ENCODE assay signal across 35 cellular contexts in genomic region chr1:20709868-20710267, GRCh38. TPM values are rescaled to one million over a fixed set of nuclear protein-coding genes. Genes with fewer than 3 reads are reported as not detected.
"Had no signal": no experiment of that assay in that cellular context is flagged by ENCODE, and none has a peak within 500 bp of the region (broad histone marks: within the 10 kb centered on the region; RNA-seq: fewer than 3 reads in every experiment).

No MANE protein-coding gene starts in this region.

- H3K27me3 Mint-ChIP-seq: activated CD4-positive, alpha-beta T cell treated with anti-CD3 and anti-CD28 coated beads, Interleukin-2, amount 10 ng/mL, durations not matched to agents 7 days and 5 days had no signal

- DNase-seq: activated CD4-positive, alpha-beta memory T cell treated with anti-CD3 and anti-CD28 coated beads for 36 hours; activated CD4-positive, alpha-beta T cell treated with anti-CD3 and anti-CD28 coated beads for 36 hours; activated CD4-positive, alpha-beta T cell treated with anti-CD3 and anti-CD28 coated beads, Interleukin-2, amount 10 ng/mL, durations not matched to agents 7 days and 5 days; activated CD8-positive, alpha-beta memory T cell treated with anti-CD3 and anti-CD28 coated beads, Interleukin-2, amount 50 U/mL, for 4 hours; activated gamma-delta T cell treated with Interleukin-2 at 50 U/mL for 16 hours; activated naive CD4-positive, alpha-beta T cell treated with anti-CD3 and anti-CD28 coated beads for 36 hours; activated T-cell treated with anti-CD3 and anti-CD28 coated beads for 4 hours; activated T-cell treated with anti-CD3 and anti-CD28 coated beads, Interleukin-2, amount 50 U/mL, for 4 hours; adrenal gland; body of pancreas; caudate nucleus; IMR-90; Karpas-422; KBM-7; NCI-H1105 treated with DMSO at 0.1 percent for 48 hours; NCI-H1436; NCI-H1694; NCI-H1930; NCI-H2081 treated with DMSO at 0.1 percent for 48 hours; NCI-H226; NCI-H446 treated with DMSO at 0.1 percent for 48 hours; NCI-H524 treated with DMSO at 0.1 percent for 48 hours; Peyer's patch; RPMI8226; SIG-M5; SW 1271; T-helper 1 cell; T-helper 2 cell; T-helper 9 cell had no signal

- H3K36me3 Mint-ChIP-seq: activated CD4-positive, alpha-beta memory T cell treated with anti-CD3 and anti-CD28 coated beads for 36 hours; activated naive CD4-positive, alpha-beta T cell treated with anti-CD3 and anti-CD28 coated beads, Interleukin-2, amount 50 U/mL, for 72 hours had no signal

- ATAC-seq: activated CD4-positive, alpha-beta T cell treated with anti-CD3 and anti-CD28 coated beads for 36 hours; activated CD4-positive, CD25-positive, alpha-beta regulatory T cell treated with anti-CD3 and anti-CD28 coated beads, Interleukin-2, amount 50 U/mL, for 24 hours; activated naive CD4-positive, alpha-beta T cell treated with anti-CD3 and anti-CD28 coated beads, Interleukin-2, amount 50 U/mL, for 72 hours; activated T-cell treated with anti-CD3 and anti-CD28 coated beads, Interleukin-2, amount 50 U/mL, for 4 hours; body of pancreas; WTC11 had no signal

- H3K9me3 Mint-ChIP-seq: activated CD4-positive, alpha-beta memory T cell treated with anti-CD3 and anti-CD28 coated beads for 36 hours; activated CD4-positive, alpha-beta T cell treated with anti-CD3 and anti-CD28 coated beads, Interleukin-2, amount 10 ng/mL, durations not matched to agents 7 days and 5 days; activated naive CD4-positive, alpha-beta T cell treated with anti-CD3 and anti-CD28 coated beads for 36 hours; activated naive CD4-positive, alpha-beta T cell treated with anti-CD3 and anti-CD28 coated beads, Interleukin-2, amount 50 U/mL, for 72 hours; activated T-cell treated with anti-CD3 and anti-CD28 coated beads, Interleukin-2, amount 50 U/mL, for 4 hours; activated T-helper 1 cell treated with anti-CD3 and anti-CD28 coated beads, Interleukin-12 subunit alpha, Interleukin-12 subunit beta, Interleukin-2, Interleukin-4 antibody, amounts not matched to agents 30 ng/mL and 10 ng/mL and 1 ng/mL, durations not matched to agents 14 hours and 24 hours and 36 hours; WTC11 had no signal

- FAIRE-seq: astrocyte, bronchial epithelial cell had no signal

- H3K27me3 ChIP-seq: adrenal gland, body of pancreas, Peyer's patch had no signal

- H3K4me3 ChIP-seq: adrenal gland, body of pancreas, Peyer's patch had no signal

- H3K36me3 ChIP-seq: adrenal gland, Peyer's patch had no signal

- H3K4me3 Mint-ChIP-seq: activated CD4-positive, alpha-beta memory T cell treated with anti-CD3 and anti-CD28 coated beads for 36 hours; activated CD4-positive, alpha-beta T cell treated with anti-CD3 and anti-CD28 coated beads for 36 hours; activated CD4-positive, alpha-beta T cell treated with anti-CD3 and anti-CD28 coated beads, Interleukin-2, amount 10 ng/mL, durations not matched to agents 7 days and 5 days; activated naive CD4-positive, alpha-beta T cell treated with anti-CD3 and anti-CD28 coated beads for 36 hours; activated T-cell treated with anti-CD3 and anti-CD28 coated beads, Interleukin-2, amount 50 U/mL, for 4 hours; activated T-helper 1 cell treated with anti-CD3 and anti-CD28 coated beads, Interleukin-12 subunit alpha, Interleukin-12 subunit beta, Interleukin-2, Interleukin-4 antibody, amounts not matched to agents 30 ng/mL and 10 ng/mL and 1 ng/mL, durations not matched to agents 14 hours and 24 hours and 36 hours; WTC11 had no signal

- H3K9me3 ChIP-seq: adrenal gland, body of pancreas, Peyer's patch had no signal

- H3K27ac ChIP-seq: adrenal gland, body of pancreas, Peyer's patch had no signal

- H3K27ac Mint-ChIP-seq: activated CD4-positive, alpha-beta memory T cell treated with anti-CD3 and anti-CD28 coated beads for 36 hours; activated CD4-positive, alpha-beta T cell treated with anti-CD3 and anti-CD28 coated beads for 36 hours; activated CD4-positive, alpha-beta T cell treated with anti-CD3 and anti-CD28 coated beads, Interleukin-2, amount 10 ng/mL, durations not matched to agents 7 days and 5 days; activated naive CD4-positive, alpha-beta T cell treated with anti-CD3 and anti-CD28 coated beads for 36 hours; activated naive CD4-positive, alpha-beta T cell treated with anti-CD3 and anti-CD28 coated beads, Interleukin-2, amount 50 U/mL, for 72 hours; activated T-helper 1 cell treated with anti-CD3 and anti-CD28 coated beads, Interleukin-12 subunit alpha, Interleukin-12 subunit beta, Interleukin-2, Interleukin-4 antibody, amounts not matched to agents 30 ng/mL and 10 ng/mL and 1 ng/mL, durations not matched to agents 14 hours and 24 hours and 36 hours; WTC11 had no signal

- H3K4me1 ChIP-seq: adrenal gland, body of pancreas, Peyer's patch had no signal

- H3K4me1 Mint-ChIP-seq: activated CD4-positive, alpha-beta T cell treated with anti-CD3 and anti-CD28 coated beads for 36 hours; activated CD4-positive, alpha-beta T cell treated with anti-CD3 and anti-CD28 coated beads, Interleukin-2, amount 10 ng/mL, durations not matched to agents 7 days and 5 days; WTC11 had no signal

RNA-seq across cellular contexts. Expression of gene KIF17, which starts 7.9 kb away (rescaled TPM):
- total RNA-seq: activated CD4-positive, alpha-beta memory T cell treated with anti-CD3 and anti-CD28 coated beads for 36 hours; activated CD4-positive, alpha-beta T cell treated with anti-CD3 and anti-CD28 coated beads, Interleukin-2, amount 10 ng/mL, durations not matched to agents 7 days and 5 days; activated naive CD4-positive, alpha-beta T cell treated with anti-CD3 and anti-CD28 coated beads for 36 hours; activated T-cell treated with anti-CD3 and anti-CD28 coated beads, Interleukin-2, amount 50 U/mL, for 4 hours; activated T-helper 1 cell treated with anti-CD3 and anti-CD28 coated beads, Interleukin-12 subunit alpha, Interleukin-12 subunit beta, Interleukin-2, Interleukin-4 antibody, amounts not matched to agents 30 ng/mL and 10 ng/mL and 1 ng/mL, durations not matched to agents 14 hours and 24 hours and 36 hours had no signal

RNA-seq across cellular contexts. Expression of gene SH2D5, which starts 22.6 kb away (rescaled TPM):
- total RNA-seq: activated CD4-positive, alpha-beta T cell treated with anti-CD3 and anti-CD28 coated beads, Interleukin-2, amount 10 ng/mL, durations not matched to agents 7 days and 5 days; body of pancreas; Peyer's patch had no signal
